In genomic region chr10:99431190-99431549, GRCh38 we compare ENCODE assay signal across 1 cellular context.
TF ChIP-seq lines count a peak whose summit lies in the region.

No MANE protein-coding gene starts in this region.

TF ChIP-seq in HepG2, 621 proteins besides CTCF, POLR2A, EP300 and RAD21 (continues in another document):
- TF ChIP-seq, protein P1, sequence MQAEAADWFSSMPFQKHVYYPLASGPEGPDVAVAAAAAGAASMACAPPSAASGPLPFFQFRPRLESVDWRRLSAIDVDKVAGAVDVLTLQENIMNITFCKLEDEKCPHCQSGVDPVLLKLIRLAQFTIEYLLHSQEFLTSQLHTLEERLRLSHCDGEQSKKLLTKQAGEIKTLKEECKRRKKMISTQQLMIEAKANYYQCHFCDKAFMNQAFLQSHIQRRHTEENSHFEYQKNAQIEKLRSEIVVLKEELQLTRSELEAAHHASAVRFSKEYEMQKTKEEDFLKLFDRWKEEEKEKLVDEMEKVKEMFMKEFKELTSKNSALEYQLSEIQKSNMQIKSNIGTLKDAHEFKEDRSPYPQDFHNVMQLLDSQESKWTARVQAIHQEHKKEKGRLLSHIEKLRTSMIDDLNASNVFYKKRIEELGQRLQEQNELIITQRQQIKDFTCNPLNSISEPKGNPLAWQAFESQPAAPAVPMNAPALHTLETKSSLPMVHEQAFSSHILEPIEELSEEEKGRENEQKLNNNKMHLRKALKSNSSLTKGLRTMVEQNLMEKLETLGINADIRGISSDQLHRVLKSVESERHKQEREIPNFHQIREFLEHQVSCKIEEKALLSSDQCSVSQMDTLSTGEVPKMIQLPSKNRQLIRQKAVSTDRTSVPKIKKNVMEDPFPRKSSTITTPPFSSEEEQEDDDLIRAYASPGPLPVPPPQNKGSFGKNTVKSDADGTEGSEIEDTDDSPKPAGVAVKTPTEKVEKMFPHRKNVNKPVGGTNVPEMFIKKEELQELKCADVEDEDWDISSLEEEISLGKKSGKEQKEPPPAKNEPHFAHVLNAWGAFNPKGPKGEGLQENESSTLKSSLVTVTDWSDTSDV (CRISPR knock-in tag; IDR thresholded peaks at IDR 0.05) = 0 out of 2 replicates have a peak, but pooled peaks have one; percentile 15
- TF ChIP-seq, protein P2, sequence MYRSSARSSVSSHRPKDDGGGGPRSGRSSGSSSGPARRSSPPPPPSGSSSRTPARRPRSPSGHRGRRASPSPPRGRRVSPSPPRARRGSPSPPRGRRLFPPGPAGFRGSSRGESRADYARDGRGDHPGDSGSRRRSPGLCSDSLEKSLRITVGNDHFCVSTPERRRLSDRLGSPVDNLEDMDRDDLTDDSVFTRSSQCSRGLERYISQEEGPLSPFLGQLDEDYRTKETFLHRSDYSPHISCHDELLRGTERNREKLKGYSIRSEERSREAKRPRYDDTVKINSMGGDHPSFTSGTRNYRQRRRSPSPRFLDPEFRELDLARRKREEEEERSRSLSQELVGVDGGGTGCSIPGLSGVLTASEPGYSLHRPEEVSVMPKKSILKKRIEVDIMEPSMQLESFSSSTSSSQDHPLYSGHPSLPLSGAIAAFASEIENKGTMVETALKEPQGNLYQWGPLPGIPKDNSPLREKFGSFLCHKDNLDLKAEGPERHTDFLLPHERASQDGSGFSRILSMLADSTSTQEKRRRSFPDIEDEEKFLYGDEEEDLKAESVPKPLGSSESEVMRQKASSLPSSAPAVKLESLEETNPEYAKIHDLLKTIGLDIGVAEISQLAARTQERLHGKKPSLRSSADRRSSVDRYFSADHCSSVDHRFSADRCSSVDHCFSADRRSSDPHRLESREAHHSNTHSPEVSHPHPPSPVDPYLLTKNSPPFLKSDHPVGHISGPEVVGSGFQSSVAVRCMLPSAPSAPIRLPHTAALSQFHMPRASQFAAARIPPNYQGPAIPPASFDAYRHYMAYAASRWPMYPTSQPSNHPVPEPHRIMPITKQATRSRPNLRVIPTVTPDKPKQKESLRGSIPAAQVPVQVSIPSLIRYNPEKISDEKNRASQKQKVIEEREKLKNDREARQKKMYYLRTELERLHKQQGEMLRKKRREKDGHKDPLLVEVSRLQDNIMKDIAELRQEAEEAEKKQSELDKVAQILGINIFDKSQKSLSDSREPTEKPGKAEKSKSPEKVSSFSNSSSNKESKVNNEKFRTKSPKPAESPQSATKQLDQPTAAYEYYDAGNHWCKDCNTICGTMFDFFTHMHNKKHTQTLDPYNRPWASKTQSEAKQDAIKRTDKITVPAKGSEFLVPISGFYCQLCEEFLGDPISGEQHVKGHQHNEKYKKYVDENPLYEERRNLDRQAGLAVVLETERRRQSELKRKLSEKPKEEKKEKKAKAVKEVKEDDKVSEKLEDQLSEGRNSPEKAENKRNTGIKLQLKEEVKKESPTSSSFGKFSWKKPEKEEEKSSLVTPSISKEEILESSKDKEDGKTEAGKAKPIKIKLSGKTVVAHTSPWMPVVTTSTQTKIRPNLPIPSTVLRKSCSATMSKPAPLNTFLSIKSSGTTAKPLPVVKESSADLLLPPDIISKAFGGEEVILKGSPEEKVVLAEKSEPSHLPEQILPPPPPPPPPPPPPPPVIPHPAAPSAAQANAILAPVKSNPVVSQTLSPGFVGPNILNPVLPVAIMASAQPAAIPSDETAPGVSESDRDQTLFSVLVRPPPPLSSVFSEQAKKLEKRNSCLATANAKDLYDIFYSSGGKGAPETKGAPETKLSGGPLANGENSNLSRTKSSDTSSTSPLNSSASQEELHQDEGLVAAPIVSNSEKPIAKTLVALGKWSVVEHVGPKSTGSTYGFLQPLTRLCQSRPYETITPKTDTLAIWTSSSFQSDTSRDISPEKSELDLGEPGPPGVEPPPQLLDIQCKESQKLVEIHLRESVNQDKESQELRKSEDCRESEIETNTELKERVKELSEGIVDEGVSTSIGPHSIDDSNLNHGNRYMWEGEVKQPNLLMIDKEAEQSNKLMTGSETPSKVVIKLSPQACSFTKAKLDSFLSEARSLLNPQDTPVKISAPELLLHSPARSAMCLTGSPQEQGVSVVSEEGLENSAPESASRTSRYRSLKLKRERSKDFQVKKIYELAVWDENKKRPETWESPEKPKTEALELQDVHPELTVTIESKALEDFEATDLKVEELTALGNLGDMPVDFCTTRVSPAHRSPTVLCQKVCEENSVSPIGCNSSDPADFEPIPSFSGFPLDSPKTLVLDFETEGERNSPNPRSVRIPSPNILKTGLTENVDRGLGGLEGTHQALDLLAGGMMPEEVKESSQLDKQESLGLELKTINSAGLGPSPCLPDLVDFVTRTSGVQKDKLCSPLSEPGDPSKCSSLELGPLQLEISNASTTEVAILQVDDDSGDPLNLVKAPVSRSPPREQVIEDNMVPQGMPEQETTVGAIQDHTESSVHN (CRISPR knock-in tag; IDR thresholded peaks at IDR 0.05) = 0 out of 2 replicates have a peak, but pooled peaks have one; percentile 30
- 0 out of 2 replicates have a peak, but pooled peaks have one; percentile 6 for TF ChIP-seq SATB2 (CRISPR knock-in tag; IDR thresholded peaks at IDR 0.05)
- TF ChIP-seq, protein P3, sequence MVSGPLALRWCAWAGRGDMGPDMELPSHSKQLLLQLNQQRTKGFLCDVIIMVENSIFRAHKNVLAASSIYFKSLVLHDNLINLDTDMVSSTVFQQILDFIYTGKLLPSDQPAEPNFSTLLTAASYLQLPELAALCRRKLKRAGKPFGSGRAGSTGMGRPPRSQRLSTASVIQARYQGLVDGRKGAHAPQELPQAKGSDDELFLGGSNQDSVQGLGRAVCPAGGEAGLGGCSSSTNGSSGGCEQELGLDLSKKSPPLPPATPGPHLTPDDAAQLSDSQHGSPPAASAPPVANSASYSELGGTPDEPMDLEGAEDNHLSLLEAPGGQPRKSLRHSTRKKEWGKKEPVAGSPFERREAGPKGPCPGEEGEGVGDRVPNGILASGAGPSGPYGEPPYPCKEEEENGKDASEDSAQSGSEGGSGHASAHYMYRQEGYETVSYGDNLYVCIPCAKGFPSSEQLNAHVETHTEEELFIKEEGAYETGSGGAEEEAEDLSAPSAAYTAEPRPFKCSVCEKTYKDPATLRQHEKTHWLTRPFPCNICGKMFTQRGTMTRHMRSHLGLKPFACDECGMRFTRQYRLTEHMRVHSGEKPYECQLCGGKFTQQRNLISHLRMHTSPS (CRISPR knock-in tag; IDR thresholded peaks at IDR 0.05; ENCODE audit: low read depth) = no peak
- TF ChIP-seq, protein P4, sequence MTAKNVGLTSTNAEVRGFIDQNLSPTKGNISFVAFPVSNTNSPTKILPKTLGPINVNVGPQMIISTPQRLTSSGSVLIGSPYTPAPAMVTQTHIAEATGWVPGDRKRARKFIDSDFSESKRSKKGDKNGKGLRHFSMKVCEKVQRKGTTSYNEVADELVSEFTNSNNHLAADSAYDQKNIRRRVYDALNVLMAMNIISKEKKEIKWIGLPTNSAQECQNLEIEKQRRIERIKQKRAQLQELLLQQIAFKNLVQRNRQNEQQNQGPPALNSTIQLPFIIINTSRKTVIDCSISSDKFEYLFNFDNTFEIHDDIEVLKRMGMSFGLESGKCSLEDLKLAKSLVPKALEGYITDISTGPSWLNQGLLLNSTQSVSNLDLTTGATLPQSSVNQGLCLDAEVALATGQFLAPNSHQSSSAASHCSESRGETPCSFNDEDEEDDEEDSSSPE (CRISPR knock-in tag; IDR thresholded peaks at IDR 0.05) = 0 out of 2 replicates have a peak, but pooled peaks have one; percentile 20
- TF ChIP-seq ASH2L (IDR thresholded peaks at IDR 0.05; ENCODE audit: insufficient read length, low read depth, low read length) = peak; percentile 0
- peak; percentile 21; the same call in 1 of the 2 replicates for TF ChIP-seq DMAP1 (CRISPR knock-in tag; IDR thresholded peaks at IDR 0.05)
- TF ChIP-seq MXD3 (CRISPR knock-in tag; IDR thresholded peaks at IDR 0.05) = 0 out of 2 replicates have a peak, but pooled peaks have one; percentile 9
- 0 out of 2 replicates have a peak, but pooled peaks have one; percentile 40 for TF ChIP-seq SIN3A (IDR thresholded peaks at IDR 0.05; ENCODE audit: borderline replicate concordance, low read depth, low read length)
- TF ChIP-seq ZNF543 (CRISPR knock-in tag; IDR thresholded peaks at IDR 0.05) = peak; percentile 28
- TF ChIP-seq ZNF749 (CRISPR knock-in tag; IDR thresholded peaks at IDR 0.05; ENCODE audit: borderline replicate concordance) = peak; percentile 58; the same call in 1 of the 2 replicates
- peak; percentile 10 for TF ChIP-seq ZFX (CRISPR knock-in tag; IDR thresholded peaks at IDR 0.05; ENCODE audit: low read depth)
- TF ChIP-seq CREM (IDR thresholded peaks at IDR 0.05) = no peak
- no peak for TF ChIP-seq CREM (CRISPR knock-in tag; IDR thresholded peaks at IDR 0.05)
- no peak for TF ChIP-seq ZNF724P (CRISPR knock-in tag; IDR thresholded peaks at IDR 0.05; ENCODE audit: borderline replicate concordance)
- 0 out of 2 replicates have a peak, but pooled peaks have one; percentile 14 for TF ChIP-seq MXD1 (CRISPR knock-in tag; IDR thresholded peaks at IDR 0.05)
- 0 out of 2 replicates have a peak, but pooled peaks have one; percentile 89 for TF ChIP-seq ZNF652 (CRISPR knock-in tag; IDR thresholded peaks at IDR 0.05; ENCODE audit: borderline replicate concordance, low read depth)
- TF ChIP-seq, protein P5, sequence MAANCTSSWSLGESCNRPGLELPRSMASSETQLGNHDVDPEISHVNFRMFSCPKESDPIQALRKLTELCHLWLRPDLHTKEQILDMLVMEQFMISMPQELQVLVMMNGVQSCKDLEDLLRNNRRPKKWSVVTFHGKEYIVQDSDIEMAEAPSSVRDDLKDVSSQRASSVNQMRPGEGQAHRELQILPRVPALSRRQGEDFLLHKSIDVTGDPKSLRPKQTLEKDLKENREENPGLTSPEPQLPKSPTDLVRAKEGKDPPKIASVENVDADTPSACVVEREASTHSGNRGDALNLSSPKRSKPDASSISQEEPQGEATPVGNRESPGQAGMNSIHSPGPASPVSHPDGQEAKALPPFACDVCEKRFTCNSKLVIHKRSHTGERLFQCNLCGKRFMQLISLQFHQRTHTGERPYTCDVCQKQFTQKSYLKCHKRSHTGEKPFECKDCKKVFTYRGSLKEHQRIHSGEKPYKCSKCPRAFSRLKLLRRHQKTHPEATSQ (CRISPR knock-in tag; IDR thresholded peaks at IDR 0.05; ENCODE audit: borderline replicate concordance) = 0 out of 2 replicates have a peak, but pooled peaks have one; percentile 46
- peak; percentile 28 for TF ChIP-seq ZEB1 (IDR thresholded peaks at IDR 0.05; ENCODE audit: insufficient replicate concordance, low read depth)
- 0 out of 2 replicates have a peak, but pooled peaks have one; percentile 35 for TF ChIP-seq MEIS2 (CRISPR knock-in tag; IDR thresholded peaks at IDR 0.05)
- TF ChIP-seq, protein P6, sequence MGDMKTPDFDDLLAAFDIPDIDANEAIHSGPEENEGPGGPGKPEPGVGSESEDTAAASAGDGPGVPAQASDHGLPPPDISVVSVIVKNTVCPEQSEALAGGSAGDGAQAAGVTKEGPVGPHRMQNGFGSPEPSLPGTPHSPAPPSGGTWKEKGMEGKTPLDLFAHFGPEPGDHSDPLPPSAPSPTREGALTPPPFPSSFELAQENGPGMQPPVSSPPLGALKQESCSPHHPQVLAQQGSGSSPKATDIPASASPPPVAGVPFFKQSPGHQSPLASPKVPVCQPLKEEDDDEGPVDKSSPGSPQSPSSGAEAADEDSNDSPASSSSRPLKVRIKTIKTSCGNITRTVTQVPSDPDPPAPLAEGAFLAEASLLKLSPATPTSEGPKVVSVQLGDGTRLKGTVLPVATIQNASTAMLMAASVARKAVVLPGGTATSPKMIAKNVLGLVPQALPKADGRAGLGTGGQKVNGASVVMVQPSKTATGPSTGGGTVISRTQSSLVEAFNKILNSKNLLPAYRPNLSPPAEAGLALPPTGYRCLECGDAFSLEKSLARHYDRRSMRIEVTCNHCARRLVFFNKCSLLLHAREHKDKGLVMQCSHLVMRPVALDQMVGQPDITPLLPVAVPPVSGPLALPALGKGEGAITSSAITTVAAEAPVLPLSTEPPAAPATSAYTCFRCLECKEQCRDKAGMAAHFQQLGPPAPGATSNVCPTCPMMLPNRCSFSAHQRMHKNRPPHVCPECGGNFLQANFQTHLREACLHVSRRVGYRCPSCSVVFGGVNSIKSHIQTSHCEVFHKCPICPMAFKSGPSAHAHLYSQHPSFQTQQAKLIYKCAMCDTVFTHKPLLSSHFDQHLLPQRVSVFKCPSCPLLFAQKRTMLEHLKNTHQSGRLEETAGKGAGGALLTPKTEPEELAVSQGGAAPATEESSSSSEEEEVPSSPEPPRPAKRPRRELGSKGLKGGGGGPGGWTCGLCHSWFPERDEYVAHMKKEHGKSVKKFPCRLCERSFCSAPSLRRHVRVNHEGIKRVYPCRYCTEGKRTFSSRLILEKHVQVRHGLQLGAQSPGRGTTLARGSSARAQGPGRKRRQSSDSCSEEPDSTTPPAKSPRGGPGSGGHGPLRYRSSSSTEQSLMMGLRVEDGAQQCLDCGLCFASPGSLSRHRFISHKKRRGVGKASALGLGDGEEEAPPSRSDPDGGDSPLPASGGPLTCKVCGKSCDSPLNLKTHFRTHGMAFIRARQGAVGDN (CRISPR knock-in tag; IDR thresholded peaks at IDR 0.05) = peak; percentile 78
- TF ChIP-seq MTA1 (CRISPR knock-in tag; IDR thresholded peaks at IDR 0.05; ENCODE audit: borderline replicate concordance) = 0 out of 2 replicates have a peak, but pooled peaks have one; percentile 12
- TF ChIP-seq HMGXB4 (CRISPR knock-in tag; IDR thresholded peaks at IDR 0.05; ENCODE audit: borderline replicate concordance in 1 of 2, low read depth in 1 of 2) = 0 out of 4 replicates have a peak, but pooled peaks of 1 of the 2 experiments have one; percentile 8
- 0 out of 2 replicates have a peak, but pooled peaks have one; percentile 23 for TF ChIP-seq ZNF235 (CRISPR knock-in tag; IDR thresholded peaks at IDR 0.05; ENCODE audit: borderline replicate concordance)
- TF ChIP-seq ZBTB7B (CRISPR knock-in tag; IDR thresholded peaks at IDR 0.05) = no peak
- no peak for TF ChIP-seq ZNF333 (CRISPR knock-in tag; IDR thresholded peaks at IDR 0.05; ENCODE audit: borderline replicate concordance)
- TF ChIP-seq SRSF1 (optimal IDR thresholded peaks at IDR 0.05; ENCODE audit: low read depth, low read length) = peak; percentile 6
- TF ChIP-seq EEA1 (CRISPR knock-in tag; IDR thresholded peaks at IDR 0.05; ENCODE audit: borderline replicate concordance) = peak; percentile 44; the same call in 1 of the 2 replicates
- TF ChIP-seq TCF12 (IDR thresholded peaks at IDR 0.05) = no peak
- TF ChIP-seq TCF12 (CRISPR knock-in tag; IDR thresholded peaks at IDR 0.05) = 0 out of 2 replicates have a peak, but pooled peaks have one; percentile 5
- TF ChIP-seq ARNTL (CRISPR knock-in tag; IDR thresholded peaks at IDR 0.05) = 0 out of 2 replicates have a peak, but pooled peaks have one; percentile 8
- 0 out of 2 replicates have a peak, but pooled peaks have one; percentile 11 for TF ChIP-seq IRX3 (CRISPR knock-in tag; IDR thresholded peaks at IDR 0.05; ENCODE audit: borderline replicate concordance, low read depth)
